In the genomic region with DNA sequence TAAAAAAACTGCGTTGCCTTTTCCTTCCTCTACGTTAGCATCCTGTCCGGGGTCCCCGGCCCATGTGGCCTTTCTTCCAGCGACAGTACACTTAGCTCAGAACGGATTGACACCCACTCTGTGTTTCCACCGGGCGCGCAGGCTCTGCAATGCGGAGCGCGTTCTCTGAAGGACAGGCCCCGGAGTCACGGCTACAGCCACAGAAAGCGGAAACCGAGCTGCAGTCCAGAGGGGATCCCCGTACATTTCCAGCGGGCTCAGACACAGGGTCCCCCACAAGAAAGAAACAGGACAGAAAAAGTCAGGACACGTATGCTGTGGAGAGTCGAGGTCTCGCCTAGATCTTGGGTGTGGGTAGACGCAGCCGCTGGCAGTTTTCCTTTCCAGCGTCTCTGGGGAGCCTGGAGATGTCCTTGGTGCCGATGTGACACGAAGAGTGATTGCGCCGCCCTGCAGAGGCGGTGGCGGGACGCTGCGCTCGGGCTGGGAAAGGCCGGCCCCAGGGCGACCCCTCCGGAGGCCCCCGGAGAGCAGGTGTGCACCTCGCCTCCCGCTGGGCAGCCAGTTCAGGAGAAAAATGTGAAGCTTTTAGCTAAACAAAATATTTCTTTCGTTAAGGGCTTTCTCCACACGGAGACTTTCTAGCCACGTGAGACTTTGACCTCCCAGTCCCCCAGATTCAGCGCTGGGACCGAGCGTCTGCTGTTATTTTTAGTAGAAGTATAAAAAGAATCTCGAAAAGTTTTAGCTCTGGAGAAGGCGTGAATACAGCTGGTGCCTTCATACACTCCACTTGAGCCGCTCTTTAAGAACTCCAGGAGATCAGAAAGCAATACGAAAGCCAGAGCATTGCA, we compare ENCODE assay signal across 8 cellular contexts. TPM values are rescaled to one million over a fixed set of nuclear protein-coding genes. Genes with fewer than 3 reads are reported as not detected.
DNase-seq lines count a peak whose midpoint lies in the region; ATAC-seq and TF ChIP-seq lines count a peak whose summit lies in the region.

No MANE protein-coding gene starts in this region.

- H3K4me1 ChIP-seq in ACC112 (ENCODE audit: control insufficient read depth, insufficient read depth, low read length, unreplicated experiment) (peaks cover 8% of the 10 kb centered on the region), iPS DF 6.9 (ENCODE audit: control insufficient read depth, insufficient read depth, low read length) (peaks cover 3% of the 10 kb centered on the region; the same call in 1 of the 2 replicates), skeletal muscle satellite cell (ENCODE audit: control insufficient read depth, insufficient read depth, low read length) (peaks cover 4% of the 10 kb centered on the region)

- H3K27me3 ChIP-seq in ACC112 (ENCODE audit: insufficient read depth, low read length) (peaks cover 19% of the 10 kb centered on the region; the same call in 1 of the 2 replicates), iPS DF 6.9 (ENCODE audit: control insufficient read depth, insufficient read depth, low read length) (peaks cover 11% of the 10 kb centered on the region), skeletal muscle satellite cell (ENCODE audit: control insufficient read depth, insufficient read depth, low read length) (peaks cover 69% of the 10 kb centered on the region)

- DNase-seq in HuH-7.5 (ENCODE audit: low spot score) (peak; percentile 25), iPS DF 6.9 (ENCODE audit: low read depth, low spot score) (no peak), Kasumi-1 (lab: John Stamatoyannopoulos, UW) (no peak)
- peak; percentile 59 for DNase-seq in activated naive CD8-positive, alpha-beta T cell treated with anti-CD3 and anti-CD28 coated beads, Interleukin-2, amount 50 U/mL, for 24 hours

- H3K36me3 ChIP-seq in ACC112 (ENCODE audit: insufficient read depth, low read length): no peaks in the 10 kb centered on the region
- no peaks in the 10 kb centered on the region for H3K36me3 ChIP-seq in iPS DF 6.9 (ENCODE audit: control insufficient read depth, insufficient read depth, low read length)
- no peaks in the 10 kb centered on the region for H3K36me3 ChIP-seq in skeletal muscle satellite cell (ENCODE audit: insufficient read depth, low read length)

- H3K4me1 Mint-ChIP-seq in activated naive CD8-positive, alpha-beta T cell treated with anti-CD3 and anti-CD28 coated beads, Interleukin-2, amount 50 U/mL, for 24 hours: peaks cover 19% of the 10 kb centered on the region

- H3K9me3 ChIP-seq in iPS DF 6.9 (ENCODE audit: control insufficient read depth, insufficient read depth, low read length): no peaks in the 10 kb centered on the region
- H3K9me3 ChIP-seq in skeletal muscle satellite cell (replicated peaks; ENCODE audit: low read length): no peaks in the 10 kb centered on the region

- no peaks in the 10 kb centered on the region for H3K9me3 Mint-ChIP-seq in activated naive CD8-positive, alpha-beta T cell treated with anti-CD3 and anti-CD28 coated beads, Interleukin-2, amount 50 U/mL, for 24 hours

- H3K4me3 Mint-ChIP-seq in activated naive CD8-positive, alpha-beta T cell treated with anti-CD3 and anti-CD28 coated beads, Interleukin-2, amount 50 U/mL, for 24 hours: peak overlapping the region; percentile 78

- H3K27me3 Mint-ChIP-seq in activated naive CD8-positive, alpha-beta T cell treated with anti-CD3 and anti-CD28 coated beads, Interleukin-2, amount 50 U/mL, for 24 hours: no peaks in the 10 kb centered on the region

- no CpG with 5 or more reads among the region's 49 CpGs for WGBS in iPS DF 6.9 (ENCODE audit: insufficient coverage, insufficient read length)

- H3K27ac ChIP-seq in ACC112 (ENCODE audit: low read depth, low read length) (peak overlapping the region; percentile 30; the same call in 1 of the 2 replicates), iPS DF 6.9 (ENCODE audit: low read length) (no peak overlapping the region)

- H3K4me2 ChIP-seq in skeletal muscle satellite cell (ENCODE audit: low read length): peak overlapping the region; percentile 66

- no peak for TF ChIP-seq POLR2A in GM18505 (IDR thresholded peaks at IDR 0.05; ENCODE audit: borderline replicate concordance, extremely low read depth, insufficient read depth, insufficient read length)

- no peaks in the 10 kb centered on the region for H3K79me2 ChIP-seq in ACC112 (ENCODE audit: control insufficient read depth, insufficient read depth, low read length, unreplicated experiment)

- ATAC-seq in GM18868 (IDR thresholded peaks at IDR 0.05; ENCODE audit: unreplicated experiment) (peak; percentile 47), GM18505 (IDR thresholded peaks at IDR 0.05; ENCODE audit: unreplicated experiment) (no peak)
- ATAC-seq in activated naive CD8-positive, alpha-beta T cell treated with anti-CD3 and anti-CD28 coated beads, Interleukin-2, amount 50 U/mL, for 24 hours: peak; percentile 65

- H2AFZ ChIP-seq in ACC112 (ENCODE audit: low read length, unreplicated experiment): peak overlapping the region; percentile 57

- peak overlapping the region; percentile 73 for H3K27ac Mint-ChIP-seq in activated naive CD8-positive, alpha-beta T cell treated with anti-CD3 and anti-CD28 coated beads, Interleukin-2, amount 50 U/mL, for 24 hours

- H3K4me3 ChIP-seq in ACC112 (ENCODE audit: low read depth, low read length) (peak overlapping the region; percentile 77), iPS DF 6.9 (ENCODE audit: low read length) (peak overlapping the region; percentile 35), skeletal muscle satellite cell (ENCODE audit: low read length) (peak overlapping the region; percentile 53)

- H3K36me3 Mint-ChIP-seq in activated naive CD8-positive, alpha-beta T cell treated with anti-CD3 and anti-CD28 coated beads, Interleukin-2, amount 50 U/mL, for 24 hours (ENCODE audit: low read depth): peaks cover 1% of the 10 kb centered on the region

- H3K9ac ChIP-seq in skeletal muscle satellite cell (ENCODE audit: low read depth, low read length): no peak overlapping the region

RNA-seq across cellular contexts. Expression of gene ACKR3, which starts 1.3 kb away (rescaled TPM):
- total RNA-seq in skeletal muscle satellite cell (2012; rRNA removed): 1.3 and 14.9 TPM in 2 replicates

Comparison
In these comparisons a context has a peak if more than half of its experiments do, and no peak if none do; other contexts are left out.
1. DNase-seq: peak in HuH-7.5 (single experiment) and activated naive CD8-positive, alpha-beta T cell treated with anti-CD3 and anti-CD28 coated beads, Interleukin-2, amount 50 U/mL, for 24 hours (single experiment); none in iPS DF 6.9 (single experiment) and Kasumi-1 (0 of 2).
2. Peak in every context shown above with its lines, with median percentiles within 50 percentile points of each other: H3K4me3 ChIP-seq.